Comparison of ENCODE assay signal across 13 cellular contexts in genomic region chr11:110298298-110298765, GRCh38. TPM values are rescaled to one million over a fixed set of nuclear protein-coding genes. Genes with fewer than 3 reads are reported as not detected.
DNase-seq lines count a peak whose midpoint lies in the region; ATAC-seq and TF ChIP-seq lines count a peak whose summit lies in the region.
"Had no signal": no experiment of that assay in that cellular context is flagged by ENCODE, and none has a peak within 500 bp of the region (broad histone marks: within the 10 kb centered on the region; RNA-seq: fewer than 3 reads in every experiment).

No MANE protein-coding gene starts in this region.

- DNase-seq in Daoy (ENCODE audit: low read depth) (peak; percentile 52), OCI-M1 (lab: John Stamatoyannopoulos, UW) (peak; percentile 79), mammary epithelial cell (peak; percentile 47), omental fat pad (ENCODE audit: low spot score) (no peak), pons (ENCODE audit: low spot score) (no peak), left ventricle myocardium inferior (no peak)
- DNase-seq in activated CD4-positive, alpha-beta memory T cell treated with anti-CD3 and anti-CD28 coated beads for 36 hours, result no peak
- DNase-seq: amygdala; glutamatergic neuron; nucleus accumbens; stimulated activated naive CD4-positive, alpha-beta T cell treated with Interleukin-2 at 50 U/mL for 16 hours had no signal

- no peak overlapping the region for H3K4me3 Mint-ChIP-seq in activated CD4-positive, alpha-beta memory T cell treated with anti-CD3 and anti-CD28 coated beads for 36 hours

- H4K20me1 ChIP-seq in mammary epithelial cell (ENCODE audit: insufficient read depth, low read length), result no peaks in the 10 kb centered on the region

- dilution Hi-C loops in mammary epithelial cell (cut with HindIII; ENCODE audit: low sequenced_read_pairs), result no loop called here

- H3K27me3 Mint-ChIP-seq in activated CD4-positive, alpha-beta memory T cell treated with anti-CD3 and anti-CD28 coated beads for 36 hours, result no peaks in the 10 kb centered on the region
- H3K27me3 Mint-ChIP-seq: activated CD8-positive, alpha-beta T cell treated with anti-CD3 and anti-CD28 coated beads for 36 hours had no signal

- H3K27me3 ChIP-seq in mammary epithelial cell (ENCODE audit: insufficient read depth, low read length) (no peaks in the 10 kb centered on the region), left ventricle myocardium inferior (ENCODE audit: low read depth) (no peaks in the 10 kb centered on the region)

- H3K4me1 ChIP-seq in mammary epithelial cell (ENCODE audit: insufficient read depth, low read length), result peaks cover 29% of the 10 kb centered on the region
- peaks cover 39% of the 10 kb centered on the region for H3K4me1 ChIP-seq in left ventricle myocardium inferior

- H3K4me3 ChIP-seq in mammary epithelial cell (replicated peaks in 1 of 3; ENCODE audit: insufficient read depth in 1 of 3, low read depth in 2 of 3, low read length in 3 of 3) (no peak overlapping the region), left ventricle myocardium inferior (no peak overlapping the region)

- intact Hi-C loops in mammary epithelial cell (cut with micrococcal nuclease) (loop anchor here (5.0 kb wide), 1 partner anchor 46 kb away; no protein-coding TSS in a partner anchor), left ventricle myocardium inferior (cut with micrococcal nuclease) (no loop called here)
- intact Hi-C loops in activated CD4-positive, alpha-beta memory T cell treated with anti-CD3 and anti-CD28 coated beads for 36 hours (cut with micrococcal nuclease), result loop anchor here (1.0 kb wide), 1 partner anchor 30 kb away; no protein-coding TSS in a partner anchor

- peaks cover 30% of the 10 kb centered on the region for H3K79me2 ChIP-seq in mammary epithelial cell (ENCODE audit: insufficient read depth, low read length)

- no peak overlapping the region for H3K9ac ChIP-seq in mammary epithelial cell (ENCODE audit: insufficient read depth, low read length)

- no peaks in the 10 kb centered on the region for H3K9me3 ChIP-seq in mammary epithelial cell (replicated peaks; ENCODE audit: insufficient read depth, low read length)
- H3K9me3 ChIP-seq in left ventricle myocardium inferior (replicated peaks), result no peaks in the 10 kb centered on the region

- BruUV-seq in mammary epithelial cell (replicated peaks; lab: Mats Ljungman, UMichigan), result no TSS peak

- no peak overlapping the region for H3K27ac Mint-ChIP-seq in activated CD4-positive, alpha-beta memory T cell treated with anti-CD3 and anti-CD28 coated beads for 36 hours
- H3K27ac Mint-ChIP-seq: activated CD8-positive, alpha-beta T cell treated with anti-CD3 and anti-CD28 coated beads for 36 hours had no signal

- TF ChIP-seq CTCF in mammary epithelial cell (conservative IDR thresholded peaks at IDR 0.05 in 1 of 2, IDR thresholded peaks at IDR 0.05 in 1 of 2; ENCODE audit: extremely low read depth in 1 of 2, insufficient read depth in 1 of 2, low read depth in 1 of 2, low read length in 2 of 2) (no peak), omental fat pad (IDR thresholded peaks at IDR 0.05) (no peak), left ventricle myocardium inferior (IDR thresholded peaks at IDR 0.05; ENCODE audit: borderline replicate concordance) (no peak)

- peaks cover 5% of the 10 kb centered on the region for H3K36me3 Mint-ChIP-seq in activated CD4-positive, alpha-beta memory T cell treated with anti-CD3 and anti-CD28 coated beads for 36 hours

- no peaks in the 10 kb centered on the region for H3K9me3 Mint-ChIP-seq in activated CD4-positive, alpha-beta memory T cell treated with anti-CD3 and anti-CD28 coated beads for 36 hours

- CTCF ChIA-PET in mammary epithelial cell (lab: Charles Lee; ENCODE audit: low non-redundant PET), result interaction anchor here (0.6 kb wide), 1 partner anchor 37 kb away, joined by 3 read pairs; no protein-coding TSS in a partner anchor
- CTCF ChIA-PET in activated CD4-positive, alpha-beta memory T cell treated with anti-CD3 and anti-CD28 coated beads for 36 hours (lab: Charles Lee), result interaction anchor here (0.6 to 2.5 kb wide), 3 partner anchors 51 to 1741 kb away, joined by 3 to 11 read pairs (median 3); no protein-coding TSS in a partner anchor

- H3K36me3 ChIP-seq in mammary epithelial cell (ENCODE audit: insufficient read depth, low read length), result no peaks in the 10 kb centered on the region
- H3K36me3 ChIP-seq in left ventricle myocardium inferior, result no peaks in the 10 kb centered on the region

- peak; percentile 43 for ATAC-seq in omental fat pad (ENCODE audit: low FRiP score)
- no peak for ATAC-seq in HG03460 (IDR thresholded peaks at IDR 0.05; ENCODE audit: unreplicated experiment)
- ATAC-seq: activated CD8-positive, alpha-beta T cell treated with anti-CD3 and anti-CD28 coated beads for 36 hours had no signal

- no peak overlapping the region for H3K4me2 ChIP-seq in mammary epithelial cell (ENCODE audit: insufficient read depth, low read depth, low read length)

- H3K4me1 Mint-ChIP-seq in activated CD4-positive, alpha-beta memory T cell treated with anti-CD3 and anti-CD28 coated beads for 36 hours (ENCODE audit: low read depth), result peaks cover 38% of the 10 kb centered on the region

- H3K27ac ChIP-seq in mammary epithelial cell (ENCODE audit: insufficient read depth, low read depth, low read length), result no peak overlapping the region
- H3K27ac ChIP-seq in left ventricle myocardium inferior (replicated peaks), result no peak overlapping the region

- POLR2A ChIA-PET in activated CD4-positive, alpha-beta memory T cell treated with anti-CD3 and anti-CD28 coated beads for 36 hours (lab: Charles Lee), result no interaction called here

- H2AFZ ChIP-seq in mammary epithelial cell (ENCODE audit: low read depth, low read length), result no peak overlapping the region

- 72% methylated on average over 5 of the region's 5 CpGs for WGBS in mammary epithelial cell (ENCODE audit: low coverage, missing lambda C conversion rate)

- in situ Hi-C loops in mammary epithelial cell (cut with MboI; ENCODE audit: low sequenced_read_pairs in 2 of 2), result no loop called here

RNA-seq across cellular contexts. Expression of gene RDX, which starts 1.9 kb away (rescaled TPM):
- 62.9 and 120 TPM in 2 replicates for total RNA-seq in Daoy (2014; rRNA removed; shearing (Covaris generic))
- 100 to 1,000 TPM in 1 of 2 donors, 10 to 100 TPM in 1; 64.8 to 116 TPM for total RNA-seq in mammary epithelial cell
- polyA plus RNA-seq in mammary epithelial cell, result 62.9 TPM
- 111 TPM for polyA minus RNA-seq in mammary epithelial cell
- 100 to 1,000 TPM in 1 of 4 donors, 10 to 100 TPM in 3; 58.7 to 135 (median 91.6) TPM for total RNA-seq in omental fat pad
- 10 to 100 TPM; 47.9 to 56.2 TPM for total RNA-seq in activated CD4-positive, alpha-beta memory T cell treated with anti-CD3 and anti-CD28 coated beads for 36 hours
- 125 TPM for total RNA-seq in left ventricle myocardium inferior

Comparison
In these comparisons a context has a peak if more than half of its experiments do, and no peak if none do; other contexts are left out.
1. DNase-seq: peak in Daoy (single experiment), OCI-M1 (single experiment) and mammary epithelial cell (single experiment); none in omental fat pad (single experiment), pons (single experiment), activated CD4-positive, alpha-beta memory T cell treated with anti-CD3 and anti-CD28 coated beads for 36 hours (single experiment) and left ventricle myocardium inferior (single experiment).